ENCODE assay signal across 8 cellular contexts in the genomic region with DNA sequence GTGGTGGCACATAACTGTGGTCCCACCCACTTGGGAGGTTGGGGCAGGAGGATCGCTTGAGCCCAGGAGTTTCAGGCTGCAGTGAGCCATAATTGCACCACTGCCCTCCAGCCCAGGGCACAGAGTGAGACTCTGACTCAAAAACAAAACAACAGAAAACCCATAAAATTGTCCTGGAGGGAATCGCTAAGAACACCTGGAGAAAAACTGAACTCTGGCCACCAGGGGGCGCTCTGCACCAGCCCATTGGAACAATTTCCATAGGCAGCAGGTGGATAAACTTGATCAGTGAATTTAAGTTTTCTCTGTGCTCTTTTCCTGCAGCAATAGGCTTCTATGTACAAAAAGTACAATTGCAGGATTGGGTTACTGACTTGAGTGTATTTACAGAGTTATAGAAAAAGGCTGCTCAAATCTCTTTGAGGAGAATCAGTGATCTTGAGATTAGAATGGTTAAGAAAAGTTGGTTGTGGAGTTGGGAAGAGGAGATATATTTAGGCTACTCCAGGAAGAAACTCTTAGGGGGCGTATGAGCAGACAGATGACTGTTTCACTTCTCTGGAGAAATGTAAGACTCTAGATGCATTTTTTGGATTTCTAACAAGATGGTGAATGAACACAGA.
DNase-seq lines count a peak whose midpoint lies in the region; ATAC-seq and TF ChIP-seq lines count a peak whose summit lies in the region.

No MANE protein-coding gene starts in this region.

- no peaks in the 10 kb centered on the region for H3K79me2 ChIP-seq in osteoblast (ENCODE audit: insufficient read depth, low read length)

- TF ChIP-seq CTCF in osteoblast (IDR thresholded peaks at IDR 0.05; ENCODE audit: extremely low read depth, low read depth, low read length) (peak; percentile 81), transverse colon (IDR thresholded peaks at IDR 0.05) (peak; percentile 74 to 90 (median 88))

- no peak for TF ChIP-seq POLR2A in transverse colon (IDR thresholded peaks at IDR 0.05)

- peaks cover 12% of the 10 kb centered on the region for H3K9me3 ChIP-seq in HUES48 (ENCODE audit: control insufficient read depth, insufficient read depth, low read length)
- H3K9me3 ChIP-seq in osteoblast (ENCODE audit: low read depth, low read length): no peaks in the 10 kb centered on the region
- H3K9me3 ChIP-seq in transverse colon: no peaks in the 10 kb centered on the region

- H3K27me3 ChIP-seq in HUES48 (ENCODE audit: control insufficient read depth, insufficient read depth, low read length): no peaks in the 10 kb centered on the region
- no peaks in the 10 kb centered on the region for H3K27me3 ChIP-seq in osteoblast (ENCODE audit: insufficient read depth, low read length)
- no peaks in the 10 kb centered on the region for H3K27me3 ChIP-seq in transverse colon

- H2AFZ ChIP-seq in osteoblast (ENCODE audit: low read length): no peak overlapping the region

- H3K4me2 ChIP-seq in osteoblast (ENCODE audit: insufficient read depth, low read length): no peak overlapping the region

- H3K9ac ChIP-seq in HUES48 (ENCODE audit: low read depth, low read length): no peak overlapping the region

- 4 to 17% methylated on average over 3 to 4 of the region's 4 CpGs for WGBS in transverse colon (ENCODE audit: low coverage in 1 of 2), 2 donors

- DNase-seq in Caki2 (ENCODE audit: low read depth) (peak; percentile 59), OCI-M1 (lab: John Stamatoyannopoulos, UW) (peak; percentile 83), activated T-helper 1 cell treated with Interleukin-2 at 50 U/mL for 16 hours (ENCODE audit: low read depth) (peak; percentile 18), foreskin melanocyte (peak; percentile 12), osteoblast (ENCODE audit: insufficient read length, low spot score, missing footprints) (peak; percentile 87), transverse colon (peak; percentile 60)

- in situ Hi-C loops in Caki2 (cut with HindIII; ENCODE audit: low pct_unique_long_range_greater_than_20kb, low sequenced_read_pairs): no loop called here
- in situ Hi-C loops in transverse colon (cut with MboI; ENCODE audit: low pct_ligation_motif_present in 1 of 4, low pct_unique_long_range_greater_than_20kb in 1 of 4, low sequenced_read_pairs in 3 of 4): loop anchor here (5.0 to 10.0 kb wide), 2 partner anchors 878 to 880 kb away; no protein-coding TSS in a partner anchor

- H3K27ac ChIP-seq in HUES48 (ENCODE audit: low read depth, low read length) (peak overlapping the region; percentile 90), osteoblast (ENCODE audit: low read depth, low read length) (no peak overlapping the region), transverse colon (no peak overlapping the region)

- no peak for ATAC-seq in HG02981 (IDR thresholded peaks at IDR 0.05; ENCODE audit: unreplicated experiment)

- H3K4me1 ChIP-seq in HUES48 (ENCODE audit: control insufficient read depth, insufficient read depth, low read length): peaks cover 13% of the 10 kb centered on the region
- no peaks in the 10 kb centered on the region for H3K4me1 ChIP-seq in osteoblast (ENCODE audit: insufficient read depth, low read length)
- H3K4me1 ChIP-seq in transverse colon: no peaks in the 10 kb centered on the region

- H3K4me3 ChIP-seq in HUES48 (ENCODE audit: low read depth, low read length) (no peak overlapping the region; the same call in 1 of the 2 replicates), osteoblast (ENCODE audit: insufficient read depth, low read length) (no peak overlapping the region), transverse colon (no peak overlapping the region)

- no peak for TF ChIP-seq EP300 in transverse colon (IDR thresholded peaks at IDR 0.05; ENCODE audit: low read depth)

- no peaks in the 10 kb centered on the region for H4K20me1 ChIP-seq in osteoblast (ENCODE audit: insufficient read depth, low read length)

- intact Hi-C loops in transverse colon (cut with DNase I; ENCODE audit: low total_unique reads): loop anchor here (1.0 to 2.0 kb wide), 2 partner anchors 40 to 876 kb away; no protein-coding TSS in a partner anchor

- H3K36me3 ChIP-seq in HUES48 (ENCODE audit: control insufficient read depth, insufficient read depth, low read length) (no peaks in the 10 kb centered on the region; the same call in 1 of the 2 replicates), osteoblast (ENCODE audit: insufficient read depth, low read length) (no peaks in the 10 kb centered on the region), transverse colon (no peaks in the 10 kb centered on the region)

Comparison
In these comparisons a context has a peak if more than half of its experiments do, and no peak if none do; other contexts are left out.
1. DNase-seq: peak in every context shown above with its lines; median percentile 87 in osteoblast; 83 in OCI-M1; 60 in transverse colon; 59 in Caki2; 18 in activated T-helper 1 cell treated with Interleukin-2 at 50 U/mL for 16 hours; 12 in foreskin melanocyte.